ENCODE assay signal across 24 cellular contexts in the genomic region with DNA sequence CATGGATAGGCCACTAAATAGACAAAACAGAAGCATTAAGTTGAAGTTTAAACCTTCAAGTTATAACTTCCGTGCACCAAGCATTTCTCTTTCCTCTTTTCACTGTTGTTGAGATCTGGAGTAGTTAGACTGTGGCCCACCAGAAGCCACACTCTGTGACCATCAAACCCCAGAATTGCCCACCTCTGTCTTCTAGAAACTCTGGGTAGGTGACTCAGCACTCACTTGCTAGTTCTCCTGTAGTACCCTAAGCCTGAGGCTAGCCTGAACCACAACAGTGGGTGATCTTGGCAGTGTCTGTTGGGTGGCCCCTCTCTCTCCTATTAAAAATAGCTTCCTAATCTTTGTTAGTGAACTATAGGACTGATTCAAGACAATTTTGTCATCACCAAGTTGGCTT. TPM values are rescaled to one million over a fixed set of nuclear protein-coding genes. Genes with fewer than 3 reads are reported as not detected.
DNase-seq lines count a peak whose midpoint lies in the region; ATAC-seq and TF ChIP-seq lines count a peak whose summit lies in the region.
"Had no signal": no experiment of that assay in that cellular context is flagged by ENCODE, and none has a peak within 500 bp of the region (broad histone marks: within the 10 kb centered on the region; RNA-seq: fewer than 3 reads in every experiment).

No MANE protein-coding gene starts in this region.

- DNase-seq in activated CD4-positive, alpha-beta T cell treated with anti-CD3 and anti-CD28 coated beads for 36 hours, result no peak
- no peak for DNase-seq in activated CD4-positive, alpha-beta T cell treated with anti-CD3 and anti-CD28 coated beads for 1 hour
- DNase-seq in DND-41 (peak; percentile 54), natural killer cell (no peak)
- DNase-seq in activated CD8-positive, alpha-beta T cell treated with anti-CD3 and anti-CD28 coated beads, Interleukin-2, amount 10 ng/mL, durations not matched to agents 7 days and 5 days, result peak; percentile 78
- DNase-seq: activated CD4-positive, CD25-positive, alpha-beta regulatory T cell treated with anti-CD3 and anti-CD28 coated beads, Interleukin-2, amount 50 U/mL, for 72 hours; DMS53; effector CD8-positive, alpha-beta T cell; erythroblast; head of caudate nucleus; KG1; NCI-H146; Peyer's patch; SIG-M5 had no signal

- no peaks in the 10 kb centered on the region for H3K27me3 ChIP-seq in DND-41 (ENCODE audit: insufficient read depth, low read length, poor library complexity)
- H3K27me3 ChIP-seq: neutrophil, Peyer's patch had no signal

- H3K4me1 ChIP-seq in DND-41 (ENCODE audit: insufficient read depth, low read length), result peaks cover 34% of the 10 kb centered on the region
- H3K4me1 ChIP-seq: Peyer's patch had no signal

- POLR2A ChIA-PET in activated CD4-positive, alpha-beta T cell treated with anti-CD3 and anti-CD28 coated beads for 36 hours (lab: Charles Lee), result no interaction called here
- POLR2A ChIA-PET in activated CD8-positive, alpha-beta T cell treated with anti-CD3 and anti-CD28 coated beads, Interleukin-2, amount 10 ng/mL, durations not matched to agents 7 days and 5 days (lab: Charles Lee), result interaction anchor here (0.7 kb wide), 1 partner anchor 11 kb away, joined by 3 read pairs; no protein-coding TSS in a partner anchor

- no peaks in the 10 kb centered on the region for H3K9me3 ChIP-seq in DND-41 (ENCODE audit: insufficient read depth, low read length, severe bottlenecking)
- H3K9me3 ChIP-seq: neutrophil, Peyer's patch had no signal

- H3K9me3 Mint-ChIP-seq in activated CD4-positive, alpha-beta T cell treated with anti-CD3 and anti-CD28 coated beads for 36 hours (ENCODE audit: low read depth), result no peaks in the 10 kb centered on the region
- H3K9me3 Mint-ChIP-seq in activated CD8-positive, alpha-beta T cell treated with anti-CD3 and anti-CD28 coated beads, Interleukin-2, amount 10 ng/mL, durations not matched to agents 7 days and 5 days (ENCODE audit: insufficient read depth), result no peaks in the 10 kb centered on the region
- no peaks in the 10 kb centered on the region for H3K9me3 Mint-ChIP-seq in natural killer cell
- H3K9me3 Mint-ChIP-seq: type B pancreatic cell had no signal

- intact Hi-C loops in activated CD4-positive, alpha-beta T cell treated with anti-CD3 and anti-CD28 coated beads for 36 hours (cut with DNase I, micrococcal nuclease), result no loop called here
- intact Hi-C loops in natural killer cell (cut with micrococcal nuclease), result no loop called here

- H2AFZ ChIP-seq in DND-41 (ENCODE audit: low read depth, low read length), result no peak overlapping the region

- H3K4me3 Mint-ChIP-seq in activated CD4-positive, alpha-beta T cell treated with anti-CD3 and anti-CD28 coated beads for 36 hours, result no peak overlapping the region
- peak overlapping the region; percentile 7 for H3K4me3 Mint-ChIP-seq in activated CD8-positive, alpha-beta T cell treated with anti-CD3 and anti-CD28 coated beads, Interleukin-2, amount 10 ng/mL, durations not matched to agents 7 days and 5 days
- H3K4me3 Mint-ChIP-seq in natural killer cell, result peak overlapping the region; percentile 59
- H3K4me3 Mint-ChIP-seq: type B pancreatic cell had no signal

- no peaks in the 10 kb centered on the region for H3K36me3 ChIP-seq in DND-41 (ENCODE audit: insufficient read depth, low read length)
- H3K36me3 ChIP-seq: neutrophil, Peyer's patch had no signal

- no peaks in the 10 kb centered on the region for H4K20me1 ChIP-seq in DND-41 (ENCODE audit: insufficient read depth, low read length)

- H3K79me2 ChIP-seq in DND-41 (ENCODE audit: insufficient read depth, low read length), result no peaks in the 10 kb centered on the region

- H3K9ac ChIP-seq in DND-41 (ENCODE audit: low read depth, low read length), result no peak overlapping the region

- H3K27ac Mint-ChIP-seq in activated CD4-positive, alpha-beta T cell treated with anti-CD3 and anti-CD28 coated beads for 36 hours, result peak overlapping the region; percentile 12
- H3K27ac Mint-ChIP-seq in activated CD8-positive, alpha-beta T cell treated with anti-CD3 and anti-CD28 coated beads, Interleukin-2, amount 10 ng/mL, durations not matched to agents 7 days and 5 days, result peak overlapping the region; percentile 81
- H3K27ac Mint-ChIP-seq in natural killer cell, result peak overlapping the region; percentile 36 to 63
- H3K27ac Mint-ChIP-seq: progenitor cell of endocrine pancreas, type B pancreatic cell had no signal

- TF ChIP-seq POLR2A in GM18505 (IDR thresholded peaks at IDR 0.05; ENCODE audit: borderline replicate concordance, extremely low read depth, insufficient read depth, insufficient read length), result no peak

- no peak for ATAC-seq in activated CD4-positive, alpha-beta T cell treated with anti-CD3 and anti-CD28 coated beads for 36 hours
- ATAC-seq in DND-41 (ENCODE audit: insufficient read depth, low read depth) (peak; percentile 93), natural killer cell (peak in 2 of 3 donors; percentile 50 to 71), GM18505 (IDR thresholded peaks at IDR 0.05; ENCODE audit: unreplicated experiment) (no peak), HG03159 (IDR thresholded peaks at IDR 0.05; ENCODE audit: unreplicated experiment) (no peak), GM21723 (IDR thresholded peaks at IDR 0.05; ENCODE audit: unreplicated experiment) (no peak)
- ATAC-seq in activated CD8-positive, alpha-beta T cell treated with anti-CD3 and anti-CD28 coated beads, Interleukin-2, amount 10 ng/mL, durations not matched to agents 7 days and 5 days, result peak; percentile 55
- ATAC-seq: sciatic nerve had no signal

- peaks cover 5% of the 10 kb centered on the region for H3K36me3 Mint-ChIP-seq in activated CD4-positive, alpha-beta T cell treated with anti-CD3 and anti-CD28 coated beads for 36 hours (ENCODE audit: low read depth)
- peaks cover 18% of the 10 kb centered on the region for H3K36me3 Mint-ChIP-seq in activated CD8-positive, alpha-beta T cell treated with anti-CD3 and anti-CD28 coated beads, Interleukin-2, amount 10 ng/mL, durations not matched to agents 7 days and 5 days (ENCODE audit: low read depth)
- H3K36me3 Mint-ChIP-seq in natural killer cell, result no peaks in the 10 kb centered on the region
- H3K36me3 Mint-ChIP-seq: type B pancreatic cell had no signal

- CTCF ChIA-PET in activated CD4-positive, alpha-beta T cell treated with anti-CD3 and anti-CD28 coated beads for 36 hours (lab: Charles Lee), result no interaction called here
- CTCF ChIA-PET in activated CD8-positive, alpha-beta T cell treated with anti-CD3 and anti-CD28 coated beads, Interleukin-2, amount 10 ng/mL, durations not matched to agents 7 days and 5 days (lab: Charles Lee), result interaction anchor here (0.6 to 1.0 kb wide), 2 partner anchors 9 to 72 kb away, joined by 3 read pairs; no protein-coding TSS in a partner anchor

- peaks cover 90% of the 10 kb centered on the region for H3K4me1 Mint-ChIP-seq in activated CD4-positive, alpha-beta T cell treated with anti-CD3 and anti-CD28 coated beads for 36 hours
- peaks cover 94% of the 10 kb centered on the region for H3K4me1 Mint-ChIP-seq in activated CD8-positive, alpha-beta T cell treated with anti-CD3 and anti-CD28 coated beads, Interleukin-2, amount 10 ng/mL, durations not matched to agents 7 days and 5 days (ENCODE audit: low read depth)
- peaks cover 48% of the 10 kb centered on the region in 2 donors for H3K4me1 Mint-ChIP-seq in natural killer cell

- no peak overlapping the region for H3K27ac ChIP-seq in DND-41 (ENCODE audit: low read length)
- H3K27ac ChIP-seq: neutrophil, Peyer's patch had no signal

- no peaks in the 10 kb centered on the region for H3K27me3 Mint-ChIP-seq in activated CD4-positive, alpha-beta T cell treated with anti-CD3 and anti-CD28 coated beads for 36 hours
- H3K27me3 Mint-ChIP-seq in activated CD8-positive, alpha-beta T cell treated with anti-CD3 and anti-CD28 coated beads, Interleukin-2, amount 10 ng/mL, durations not matched to agents 7 days and 5 days (ENCODE audit: low read depth), result no peaks in the 10 kb centered on the region
- no peaks in the 10 kb centered on the region for H3K27me3 Mint-ChIP-seq in natural killer cell (ENCODE audit: low read depth in 2 of 2)
- H3K27me3 Mint-ChIP-seq: progenitor cell of endocrine pancreas, type B pancreatic cell had no signal

- no peak for TF ChIP-seq CTCF in DND-41 (IDR thresholded peaks at IDR 0.05; ENCODE audit: borderline replicate concordance, extremely low read depth, low read length, poor library complexity, severe bottlenecking)
- no peak for TF ChIP-seq CTCF in natural killer cell (IDR thresholded peaks at IDR 0.05)

- no peak overlapping the region for H3K4me3 ChIP-seq in DND-41 (ENCODE audit: low read depth in 1 of 2, low read length in 2 of 2)
- H3K4me3 ChIP-seq: Peyer's patch had no signal

- H3K4me2 ChIP-seq in DND-41 (ENCODE audit: insufficient read depth, low read length), result no peak overlapping the region

RNA-seq across cellular contexts. Expression of a gene that starts 24.6 kb away (rescaled TPM):
- total RNA-seq in activated CD4-positive, alpha-beta T cell treated with anti-CD3 and anti-CD28 coated beads for 36 hours, result 100 to 1,000 TPM; 123 to 146 TPM
- total RNA-seq in activated CD8-positive, alpha-beta T cell treated with anti-CD3 and anti-CD28 coated beads, Interleukin-2, amount 10 ng/mL, durations not matched to agents 7 days and 5 days, result 1 to 10 TPM; 4.7 to 5.1 TPM
- 1 to 10 TPM in 1 of 3 donors, under 1 TPM in 1, not detected in 1; 0.77 to 1.5 TPM for total RNA-seq in natural killer cell
- total RNA-seq: fibroblast of villous mesenchyme, HT-29, NCI-H460, progenitor cell of endocrine pancreas had no signal

Comparison
In these comparisons a context has a peak if more than half of its experiments do, and no peak if none do; other contexts are left out.
1. ATAC-seq: peak in DND-41 (single experiment), activated CD8-positive, alpha-beta T cell treated with anti-CD3 and anti-CD28 coated beads, Interleukin-2, amount 10 ng/mL, durations not matched to agents 7 days and 5 days (single experiment) and natural killer cell (2 of 3); none in activated CD4-positive, alpha-beta T cell treated with anti-CD3 and anti-CD28 coated beads for 36 hours (single experiment), GM18505 (single experiment), HG03159 (single experiment) and GM21723 (single experiment).
2. DNase-seq: peak in DND-41 (single experiment) and activated CD8-positive, alpha-beta T cell treated with anti-CD3 and anti-CD28 coated beads, Interleukin-2, amount 10 ng/mL, durations not matched to agents 7 days and 5 days (single experiment); none in activated CD4-positive, alpha-beta T cell treated with anti-CD3 and anti-CD28 coated beads for 36 hours (single experiment), activated CD4-positive, alpha-beta T cell treated with anti-CD3 and anti-CD28 coated beads for 1 hour (single experiment) and natural killer cell (single experiment).
3. H3K27ac Mint-ChIP-seq: peak in every context shown above with its lines; median percentile 81 in activated CD8-positive, alpha-beta T cell treated with anti-CD3 and anti-CD28 coated beads, Interleukin-2, amount 10 ng/mL, durations not matched to agents 7 days and 5 days; 50 in natural killer cell; 12 in activated CD4-positive, alpha-beta T cell treated with anti-CD3 and anti-CD28 coated beads for 36 hours.
4. RNA of a gene that starts 24.6 kb away (total RNA-seq): 123 to 146 TPM in activated CD4-positive, alpha-beta T cell treated with anti-CD3 and anti-CD28 coated beads for 36 hours; 4.7 to 5.1 TPM in activated CD8-positive, alpha-beta T cell treated with anti-CD3 and anti-CD28 coated beads, Interleukin-2, amount 10 ng/mL, durations not matched to agents 7 days and 5 days and 0.77 to 1.5 TPM in natural killer cell; every median in the first group is over 10 times any median in the second.